In genomic region chr3:89098964-89099585, GRCh38 we compare ENCODE assay signal across 8 cellular contexts. TPM values are rescaled to one million over a fixed set of nuclear protein-coding genes. Genes with fewer than 3 reads are reported as not detected.
DNase-seq lines count a peak whose midpoint lies in the region; ATAC-seq lines count a peak whose summit lies in the region.

No MANE protein-coding gene starts in this region.

- H3K4me1 Mint-ChIP-seq in activated CD4-positive, alpha-beta memory T cell treated with anti-CD3 and anti-CD28 coated beads, Interleukin-2, amount 10 ng/mL, durations not matched to agents 7 days and 5 days: no peaks in the 10 kb centered on the region

- no peaks in the 10 kb centered on the region for H3K36me3 Mint-ChIP-seq in activated CD4-positive, alpha-beta memory T cell treated with anti-CD3 and anti-CD28 coated beads, Interleukin-2, amount 10 ng/mL, durations not matched to agents 7 days and 5 days (ENCODE audit: low read depth)

- CTCF ChIA-PET in activated CD4-positive, alpha-beta memory T cell treated with anti-CD3 and anti-CD28 coated beads, Interleukin-2, amount 10 ng/mL, durations not matched to agents 7 days and 5 days (lab: Charles Lee): no interaction called here

- POLR2A ChIA-PET in activated CD4-positive, alpha-beta memory T cell treated with anti-CD3 and anti-CD28 coated beads, Interleukin-2, amount 10 ng/mL, durations not matched to agents 7 days and 5 days (lab: Charles Lee): no interaction called here

- peak; percentile 72 for DNase-seq in DMS 273 (lab: John Stamatoyannopoulos, UW; ENCODE audit: unreplicated experiment)
- peak; percentile 56 for DNase-seq in NCI-H2107 treated with DMSO at 0.1 percent for 48 hours (lab: John Stamatoyannopoulos, UW; ENCODE audit: unreplicated experiment)
- peak; percentile 36 for DNase-seq in activated CD4-positive, alpha-beta memory T cell treated with anti-CD3 and anti-CD28 coated beads, Interleukin-2, amount 10 ng/mL, durations not matched to agents 7 days and 5 days
- DNase-seq in glomerular endothelial cell (ENCODE audit: extremely low read depth, low read depth, low spot score): peak; percentile 9
- peak; percentile 52 for DNase-seq in renal cortical epithelial cell (ENCODE audit: low read depth)
- no peak for DNase-seq in NCI-H1694 (lab: John Stamatoyannopoulos, UW)

- H3K27ac Mint-ChIP-seq in activated CD4-positive, alpha-beta memory T cell treated with anti-CD3 and anti-CD28 coated beads, Interleukin-2, amount 10 ng/mL, durations not matched to agents 7 days and 5 days: no peak overlapping the region

- ATAC-seq in GM19035 (IDR thresholded peaks at IDR 0.05; ENCODE audit: unreplicated experiment) (peak; percentile 97), HG03064 (IDR thresholded peaks at IDR 0.05; ENCODE audit: low read depth, unreplicated experiment) (peak; percentile 91)

- no peak overlapping the region for H3K4me3 Mint-ChIP-seq in activated CD4-positive, alpha-beta memory T cell treated with anti-CD3 and anti-CD28 coated beads, Interleukin-2, amount 10 ng/mL, durations not matched to agents 7 days and 5 days

- no peaks in the 10 kb centered on the region for H3K9me3 Mint-ChIP-seq in activated CD4-positive, alpha-beta memory T cell treated with anti-CD3 and anti-CD28 coated beads, Interleukin-2, amount 10 ng/mL, durations not matched to agents 7 days and 5 days

- H3K27me3 Mint-ChIP-seq in activated CD4-positive, alpha-beta memory T cell treated with anti-CD3 and anti-CD28 coated beads, Interleukin-2, amount 10 ng/mL, durations not matched to agents 7 days and 5 days: no peaks in the 10 kb centered on the region

RNA-seq across cellular contexts. Expression of gene EPHA3, which starts 8.3 kb away (rescaled TPM):
- total RNA-seq in activated CD4-positive, alpha-beta memory T cell treated with anti-CD3 and anti-CD28 coated beads, Interleukin-2, amount 10 ng/mL, durations not matched to agents 7 days and 5 days: under 1 TPM in 1 of 2 experiments, not detected in 1; 0.05 TPM
- total RNA-seq in glomerular endothelial cell (0.34 and 1.1 TPM in 2 replicates), renal cortical epithelial cell (0.17 and 0.45 TPM in 2 replicates)
